ENCODE assay signal across 1 cellular context in the genomic region with DNA sequence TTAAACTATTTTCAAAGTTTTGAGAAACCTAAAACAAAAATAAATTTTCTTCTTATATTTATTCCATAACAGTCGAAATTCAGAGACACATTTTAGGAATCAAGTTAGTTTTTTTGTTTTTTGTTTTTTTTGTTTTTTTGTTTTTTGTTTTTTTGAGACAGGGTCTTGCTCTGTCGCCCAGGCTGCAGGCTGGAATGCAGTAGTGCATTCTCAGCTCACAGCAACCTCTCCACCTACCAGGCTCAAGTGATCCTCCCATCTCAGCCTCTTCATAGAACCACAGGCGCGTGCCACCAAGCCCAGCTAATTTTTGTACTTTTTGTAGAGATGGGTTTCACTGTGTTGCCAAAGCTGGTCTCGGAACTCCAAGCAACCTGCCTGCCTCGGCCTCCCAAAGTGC.
A peak's percentile ranks its signal among the peaks of the same experiment; 100 is the strongest.
TF ChIP-seq lines count a peak whose summit lies in the region.

No MANE protein-coding gene starts in this region.

TF ChIP-seq in K562, 482 proteins besides CTCF, POLR2A, EP300 and RAD21:
- TF ChIP-seq ZNF121 (CRISPR knock-in tag; conservative IDR thresholded peaks at IDR 0.05) = peak; percentile 59; the same call in 1 of the 2 replicates
- TF ChIP-seq MYBL2 (IDR thresholded peaks at IDR 0.05; ENCODE audit: low read depth) = no peak
- TF ChIP-seq MYBL2 (CRISPR knock-in tag; IDR thresholded peaks at IDR 0.05; ENCODE audit: borderline replicate concordance) = no peak
TF ChIP-seq in K562: peak in this region for 1.
